In genomic region chr19:32404939-32405430, GRCh38 we compare ENCODE assay signal across 8 cellular contexts. TPM values are rescaled to one million over a fixed set of nuclear protein-coding genes. Genes with fewer than 3 reads are reported as not detected.
DNase-seq lines count a peak whose midpoint lies in the region; ATAC-seq and TF ChIP-seq lines count a peak whose summit lies in the region.

No MANE protein-coding gene starts in this region.

- H3K9me3 ChIP-seq in ectodermal cell (ENCODE audit: control insufficient read depth, low read length) (no peaks in the 10 kb centered on the region), lung (ENCODE audit: control insufficient read depth in 2 of 2, insufficient read depth in 1 of 2, low read length in 1 of 2) (no peaks in the 10 kb centered on the region), testis (no peaks in the 10 kb centered on the region)

- no peak for TF ChIP-seq POLR2A in testis (IDR thresholded peaks at IDR 0.05)

- H3K27ac ChIP-seq in ectodermal cell (ENCODE audit: insufficient read depth, low read depth, low read length, poor library complexity, severe bottlenecking) (peak overlapping the region; percentile 98), lung (ENCODE audit: low read depth in 1 of 2, low read length in 1 of 2) (peak overlapping the region; percentile 92 to 97), testis (peak overlapping the region; percentile 97 to 99)

- intact Hi-C loops in testis (cut with DNase I; ENCODE audit: low total_unique reads): no loop called here

- no peaks in the 10 kb centered on the region for H3K27me3 ChIP-seq in ectodermal cell (ENCODE audit: control insufficient read depth, insufficient read depth, low read length, poor library complexity, severe bottlenecking)
- H3K27me3 ChIP-seq in lung (ENCODE audit: control insufficient read depth, insufficient read depth): no peaks in the 10 kb centered on the region
- H3K27me3 ChIP-seq in testis: no peaks in the 10 kb centered on the region

- peak; percentile 18 for ATAC-seq in HG03066 (IDR thresholded peaks at IDR 0.05; ENCODE audit: low read depth, unreplicated experiment)
- peak; percentile 17 for ATAC-seq in lung (ENCODE audit: insufficient read depth, low FRiP score)

- in situ Hi-C loops in SK-MEL-5 (cut with HindIII; ENCODE audit: low pct_unique_long_range_greater_than_20kb, low sequenced_read_pairs): no loop called here

- H3K4me3 ChIP-seq in ectodermal cell (ENCODE audit: insufficient read depth, low read depth, low read length) (peak overlapping the region; percentile 84), lung (peak overlapping the region; percentile 87), testis (peak overlapping the region; percentile 96 to 99)

- TF ChIP-seq CTCF in lung (IDR thresholded peaks at IDR 0.05; ENCODE audit: control extremely low read depth, extremely low read depth) (no peak), testis (IDR thresholded peaks at IDR 0.05) (no peak)

- peaks cover 9% of the 10 kb centered on the region for H3K4me1 ChIP-seq in ectodermal cell (ENCODE audit: control insufficient read depth, insufficient read depth, low read length)
- peaks cover 0 to 13% of the 10 kb centered on the region in 2 donors for H3K4me1 ChIP-seq in lung (ENCODE audit: control insufficient read depth in 2 of 2, insufficient read depth in 2 of 2, low read length in 2 of 2)
- H3K4me1 ChIP-seq in testis: peaks cover 11% of the 10 kb centered on the region

- H3K36me3 ChIP-seq in ectodermal cell (ENCODE audit: control insufficient read depth, insufficient read depth, low read length) (peaks cover 14% of the 10 kb centered on the region), lung (ENCODE audit: control insufficient read depth in 2 of 2, insufficient read depth in 2 of 2, low read length in 2 of 2) (peaks cover 0 to 2% of the 10 kb centered on the region in 2 donors), testis (ENCODE audit: low read depth, missing control alignments) (no peaks in the 10 kb centered on the region)

- DNase-seq in A172 (ENCODE audit: low spot score) (peak; percentile 34), GM04504 (ENCODE audit: low read depth) (peak; percentile 24), SK-MEL-5 (ENCODE audit: low read depth, low spot score) (peak; percentile 23), lung (ENCODE audit: low spot score) (peak; percentile 72), testis (peak; percentile 62), retina (no peak)

- WGBS in ectodermal cell, 2 experiments: 0% methylated on average over 36 of the region's 36 CpGs
- WGBS in lung, 2 donors: 1% methylated on average over 27 to 36 of the region's 36 CpGs
- 0 to 1% methylated on average over 23 to 36 of the region's 36 CpGs for WGBS in testis, 2 donors

RNA-seq across cellular contexts. Expression of gene DPY19L3, which starts 0.6 kb away (rescaled TPM):
- total RNA-seq in A172 (2014; rRNA removed; shearing (Covaris generic)): 8.3 and 25.3 TPM in 2 replicates
- 8.0 and 12.8 TPM in 2 replicates for total RNA-seq in SK-MEL-5 (2014; rRNA removed; shearing (Covaris generic))
- polyA plus RNA-seq in SK-MEL-5 (2015; cell fraction: cytosol; rRNA removed): 13.5 and 15.6 TPM in 2 replicates
- 97.7 and 121 TPM in 2 replicates for polyA plus RNA-seq in SK-MEL-5 (2015; cell fraction: nucleus; rRNA removed)
- polyA plus RNA-seq in ectodermal cell (2013, experiment 1 of 4): 56.3 TPM
- 73.9 TPM for polyA plus RNA-seq in ectodermal cell (2013, experiment 2 of 4)
- polyA plus RNA-seq in ectodermal cell (2013, experiment 3 of 4): 54.7 TPM
- 67.2 TPM for polyA plus RNA-seq in ectodermal cell (2013, experiment 4 of 4)
- total RNA-seq in lung (10 to 100 TPM; 45.5 to 49.3 TPM), testis (10 to 100 TPM; 68.9 to 79.9 TPM)
- polyA plus RNA-seq in lung (1 to 10 TPM; 9.1 to 9.2 TPM), testis (ENCODE audit: insufficient read depth, low read depth, low replicate concordance) (23.8 TPM)

RNA-seq across cellular contexts. Expression of gene ZNF507, which starts 59.6 kb away (rescaled TPM):
- total RNA-seq in A172 (2014; rRNA removed; shearing (Covaris generic)): 6.7 and 9.4 TPM in 2 replicates
- total RNA-seq in SK-MEL-5 (2014; rRNA removed; shearing (Covaris generic)): 9.4 and 9.8 TPM in 2 replicates
- polyA plus RNA-seq in SK-MEL-5 (2015; cell fraction: cytosol; rRNA removed): 8.5 and 11.5 TPM in 2 replicates
- polyA plus RNA-seq in SK-MEL-5 (2015; cell fraction: nucleus; rRNA removed): 30.1 and 35.6 TPM in 2 replicates
- 32.8 TPM for polyA plus RNA-seq in ectodermal cell (2013, experiment 1 of 4)
- polyA plus RNA-seq in ectodermal cell (2013, experiment 2 of 4): 33.3 TPM
- polyA plus RNA-seq in ectodermal cell (2013, experiment 3 of 4): 22.5 TPM
- polyA plus RNA-seq in ectodermal cell (2013, experiment 4 of 4): 27.6 TPM
- total RNA-seq in lung (10 to 100 TPM; 14.9 to 29.8 TPM), testis (10 to 100 TPM; 50.6 to 53.0 TPM)
- polyA plus RNA-seq in lung (1 to 10 TPM; 4.0 to 4.7 TPM), testis (ENCODE audit: insufficient read depth, low read depth, low replicate concordance) (40.5 TPM)
